1 cellular context compared by ENCODE assay signal in genomic region chr5:148910686-148911361, GRCh38.
TF ChIP-seq lines count a peak whose summit lies in the region.

No MANE protein-coding gene starts in this region.

TF ChIP-seq in HepG2, 621 proteins besides CTCF, POLR2A, EP300 and RAD21 (continued from another document):
- TF ChIP-seq DMTF1 (CRISPR knock-in tag; IDR thresholded peaks at IDR 0.05) (no peak), TFAP4 (IDR thresholded peaks at IDR 0.05; ENCODE audit: borderline replicate concordance, low read depth) (no peak), ZFY (CRISPR knock-in tag; IDR thresholded peaks at IDR 0.05) (no peak)
